In genomic region chr10:103543617-103544525, GRCh38 we compare ENCODE assay signal across 8 cellular contexts. TPM values are rescaled to one million over a fixed set of nuclear protein-coding genes. Genes with fewer than 3 reads are reported as not detected.
DNase-seq lines count a peak whose midpoint lies in the region; ATAC-seq and TF ChIP-seq lines count a peak whose summit lies in the region.
"Had no signal": no experiment of that assay in that cellular context is flagged by ENCODE, and none has a peak within 500 bp of the region (broad histone marks: within the 10 kb centered on the region; RNA-seq: fewer than 3 reads in every experiment).

No MANE protein-coding gene starts in this region.

- POLR2A ChIA-PET in Caco-2 (lab: Charles Lee): no interaction called here
- POLR2A ChIA-PET in HCT116 (lab: Charles Lee): interaction anchor here (1.5 kb wide), 1 partner anchor 15 kb away, joined by 12 read pairs; no protein-coding TSS in a partner anchor

- H3K4me1 Mint-ChIP-seq in Caco-2 (ENCODE audit: low read depth, unreplicated experiment): no peaks in the 10 kb centered on the region
- peaks cover 12% of the 10 kb centered on the region for H3K4me1 Mint-ChIP-seq in central memory CD8-positive, alpha-beta T cell

- no peaks in the 10 kb centered on the region for H3K36me3 ChIP-seq in Caco-2 (ENCODE audit: control insufficient read depth, insufficient read depth, low read length)
- H3K36me3 ChIP-seq in HCT116 (ENCODE audit: control insufficient read depth in 1 of 2, insufficient read depth in 2 of 2, low read length in 2 of 2): no peaks in the 10 kb centered on the region
- H3K36me3 ChIP-seq in smooth muscle cell (ENCODE audit: low read depth): no peaks in the 10 kb centered on the region

- H3K79me2 ChIP-seq in HCT116 (ENCODE audit: insufficient read depth, low read length) (no peaks in the 10 kb centered on the region), smooth muscle cell (ENCODE audit: low read depth) (no peaks in the 10 kb centered on the region)

- no peaks in the 10 kb centered on the region for H3K27me3 Mint-ChIP-seq in Caco-2 (ENCODE audit: insufficient read depth, unreplicated experiment)
- H3K27me3 Mint-ChIP-seq in central memory CD8-positive, alpha-beta T cell: peaks cover 40% of the 10 kb centered on the region

- no peak for TF ChIP-seq POLR2A in HCT116 (IDR thresholded peaks at IDR 0.05; ENCODE audit: borderline replicate concordance, extremely low read depth, insufficient read depth, insufficient read length)

- TF ChIP-seq RAD21 in HCT116 (IDR thresholded peaks at IDR 0.05; ENCODE audit: low read depth): no peak

- H3K9me3 Mint-ChIP-seq in Caco-2 (ENCODE audit: unreplicated experiment): no peaks in the 10 kb centered on the region
- H3K9me3 Mint-ChIP-seq in central memory CD8-positive, alpha-beta T cell: no peaks in the 10 kb centered on the region

- no TSS peak for BruUV-seq in Caco-2 (replicated peaks; lab: Mats Ljungman, UMichigan)
- BruUV-seq in HCT116 (replicated peaks; lab: Mats Ljungman, UMichigan): no TSS peak

- H2AFZ ChIP-seq in HCT116 (ENCODE audit: low read depth, low read length, poor library complexity, severe bottlenecking) (peak overlapping the region; percentile 93), smooth muscle cell (ENCODE audit: low read depth) (no peak overlapping the region)

- peak overlapping the region; percentile 73; the same call in 1 of the 2 replicates for H3K4me2 ChIP-seq in HCT116 (ENCODE audit: low read length)
- peak overlapping the region; percentile 70 for H3K4me2 ChIP-seq in smooth muscle cell

- RAD21 ChIA-PET in HCT116 (lab: Charles Lee; ENCODE audit: low non-redundant PET in 1 of 2, low total read pairs in 2 of 2, uncharacterized antibody in 2 of 2, unreplicated experiment in 2 of 2): no interaction called here

- H3K9me2 ChIP-seq in HCT116 (ENCODE audit: insufficient read depth): no peaks in the 10 kb centered on the region

- ATAC-seq in HCT116: no peak
- ATAC-seq in central memory CD8-positive, alpha-beta T cell (replicated peaks; ENCODE audit: extremely low read depth, poor library complexity, severe bottlenecking): no peak

- CTCF ChIA-PET in Caco-2 (lab: Charles Lee): no interaction called here
- CTCF ChIA-PET in HCT116 (lab: Charles Lee): interaction anchor here (0.9 to 2.0 kb wide), 6 partner anchors 7 to 34 kb away, joined by 3 to 14 read pairs (median 5); no protein-coding TSS in a partner anchor

- intact Hi-C loops in Caco-2 (cut with micrococcal nuclease; ENCODE audit: unreplicated experiment) (no loop called here), HCT116 (cut with micrococcal nuclease) (loop anchor here (2.0 kb wide), 1 partner anchor 51 kb away; the partner anchor contains the start of gene NEURL1)

- no peak overlapping the region for H3K4me3 Mint-ChIP-seq in Caco-2 (ENCODE audit: unreplicated experiment)
- H3K4me3 Mint-ChIP-seq in central memory CD8-positive, alpha-beta T cell: peak overlapping the region; percentile 73

- no peak overlapping the region for H3K27ac ChIP-seq in HCT116 (ENCODE audit: low read depth, low read length)
- H3K27ac ChIP-seq in smooth muscle cell (ENCODE audit: low read depth): no peak overlapping the region

- H3K4me3 ChIP-seq in Caco-2 (ENCODE audit: low read depth, low read length) (no peak overlapping the region), HCT116 (replicated peaks in 1 of 2; ENCODE audit: low read depth in 1 of 2, low read length in 2 of 2) (no peak overlapping the region), smooth muscle cell (no peak overlapping the region)

- no peaks in the 10 kb centered on the region for H3K36me3 Mint-ChIP-seq in Caco-2 (ENCODE audit: insufficient read depth, unreplicated experiment)
- H3K36me3 Mint-ChIP-seq in central memory CD8-positive, alpha-beta T cell (ENCODE audit: insufficient read depth): no peaks in the 10 kb centered on the region

- peak in 1 of 2 experiments; percentile 37 for DNase-seq in Caco-2
- no peak for DNase-seq in HCT116 (ENCODE audit: low read depth, low spot score)
- no peak for DNase-seq in central memory CD8-positive, alpha-beta T cell (ENCODE audit: low spot score in 2 of 2)
- no peak for DNase-seq in smooth muscle cell (lab: John Stamatoyannopoulos, UW; ENCODE audit: unreplicated experiment)
- no peak for DNase-seq in activated gamma-delta T cell treated with Interleukin-2 at 50 U/mL for 16 hours
- no peak for DNase-seq in OCI-M2 (lab: John Stamatoyannopoulos, UW; ENCODE audit: unreplicated experiment)
- no peak for DNase-seq in DMS 273 (lab: John Stamatoyannopoulos, UW; ENCODE audit: unreplicated experiment)
- DNase-seq: activated T-cell treated with anti-CD3 and anti-CD28 coated beads, Interleukin-2, amount 50 U/mL, for 1 hour had no signal

- H3K9ac ChIP-seq in HCT116 (ENCODE audit: low read length): peak overlapping the region; percentile 42; the same call in 1 of the 2 replicates
- H3K9ac ChIP-seq in smooth muscle cell (ENCODE audit: low read depth): no peak overlapping the region

- H4K20me1 ChIP-seq in HCT116 (ENCODE audit: insufficient read depth): no peaks in the 10 kb centered on the region
- no peaks in the 10 kb centered on the region for H4K20me1 ChIP-seq in smooth muscle cell (ENCODE audit: low read depth)

- H3K9me3 ChIP-seq in Caco-2 (no peaks in the 10 kb centered on the region), HCT116 (ENCODE audit: control insufficient read depth in 1 of 2, insufficient read depth in 1 of 2, low read depth in 1 of 2, low read length in 2 of 2) (no peaks in the 10 kb centered on the region), smooth muscle cell (replicated peaks; ENCODE audit: low read depth) (no peaks in the 10 kb centered on the region)

- 100% methylated on average over 7 of the region's 9 CpGs for WGBS in smooth muscle cell (ENCODE audit: low lambda C conversion rate)

- peak overlapping the region; percentile 6 for H3K27ac Mint-ChIP-seq in Caco-2 (ENCODE audit: unreplicated experiment)
- H3K27ac Mint-ChIP-seq in central memory CD8-positive, alpha-beta T cell (ENCODE audit: low read depth): no peak overlapping the region

- peaks cover 12% of the 10 kb centered on the region for H3K4me1 ChIP-seq in Caco-2
- peaks cover 8 to 35% of the 10 kb centered on the region in 2 experiments; a peak in 3 of 4 replicates for H3K4me1 ChIP-seq in HCT116 (ENCODE audit: control insufficient read depth in 1 of 2, insufficient read depth in 2 of 2, low read length in 2 of 2)
- H3K4me1 ChIP-seq in smooth muscle cell (ENCODE audit: low read depth): peaks cover 20% of the 10 kb centered on the region

- TF ChIP-seq CTCF in Caco-2 (IDR thresholded peaks at IDR 0.05; ENCODE audit: insufficient read depth in 1 of 2, low read depth in 1 of 2, low read length in 1 of 2, severe bottlenecking in 1 of 2, unreplicated experiment in 1 of 2) (no peak), HCT116 (IDR thresholded peaks at IDR 0.05 in 2 of 3, conservative IDR thresholded peaks at IDR 0.05 in 1 of 3; ENCODE audit: borderline replicate concordance in 1 of 3, insufficient read depth in 1 of 3, low read depth in 2 of 3, low read length in 2 of 3) (no peak), smooth muscle cell (IDR thresholded peaks at IDR 0.05; ENCODE audit: borderline replicate concordance, insufficient read depth, poor library complexity, severe bottlenecking) (no peak)

- H3K27me3 ChIP-seq in Caco-2 (replicated peaks; ENCODE audit: control insufficient read depth, insufficient read depth, low read length): no peaks in the 10 kb centered on the region
- no peaks in the 10 kb centered on the region for H3K27me3 ChIP-seq in HCT116 (ENCODE audit: insufficient read depth, low read length)
- peaks cover 11% of the 10 kb centered on the region for H3K27me3 ChIP-seq in smooth muscle cell (ENCODE audit: low read depth)

- H3F3A ChIP-seq in smooth muscle cell (ENCODE audit: low read depth): no peaks in the 10 kb centered on the region

TF ChIP-seq in HCT116, 20 proteins besides CTCF, POLR2A, EP300 and RAD21 (continues in another document):
- TF ChIP-seq REST (IDR thresholded peaks at IDR 0.05; ENCODE audit: low read depth): no peak
- no peak for TF ChIP-seq SP1 (IDR thresholded peaks at IDR 0.05; ENCODE audit: low read depth)
- TF ChIP-seq ATF3 (IDR thresholded peaks at IDR 0.05): no peak
- no peak for TF ChIP-seq JUND (IDR thresholded peaks at IDR 0.05)
- no peak for TF ChIP-seq TCF7L2 (IDR thresholded peaks at IDR 0.05; ENCODE audit: borderline replicate concordance, extremely low read depth, insufficient read depth, insufficient read length)
- TF ChIP-seq EGR1 (IDR thresholded peaks at IDR 0.05; ENCODE audit: low read depth): no peak
- no peak for TF ChIP-seq SIN3A (IDR thresholded peaks at IDR 0.05; ENCODE audit: low read depth)

RNA-seq across cellular contexts. Expression of gene NEURL1, which starts 50.4 kb away (rescaled TPM):
- total RNA-seq in Caco-2 (2022) (0.84 and 0.91 TPM in 2 replicates), HCT116 (2021; ENCODE audit: unreplicated experiment) (1.4 TPM), smooth muscle cell (0.04 and 0.40 TPM in 2 replicates)
- polyA plus RNA-seq in HCT116 (2012): 2.2 and 3.4 TPM in 2 replicates
- polyA plus RNA-seq in smooth muscle cell: 0.91 and 1.1 TPM in 2 replicates
